14 cellular contexts compared by ENCODE assay signal in the genomic region with DNA sequence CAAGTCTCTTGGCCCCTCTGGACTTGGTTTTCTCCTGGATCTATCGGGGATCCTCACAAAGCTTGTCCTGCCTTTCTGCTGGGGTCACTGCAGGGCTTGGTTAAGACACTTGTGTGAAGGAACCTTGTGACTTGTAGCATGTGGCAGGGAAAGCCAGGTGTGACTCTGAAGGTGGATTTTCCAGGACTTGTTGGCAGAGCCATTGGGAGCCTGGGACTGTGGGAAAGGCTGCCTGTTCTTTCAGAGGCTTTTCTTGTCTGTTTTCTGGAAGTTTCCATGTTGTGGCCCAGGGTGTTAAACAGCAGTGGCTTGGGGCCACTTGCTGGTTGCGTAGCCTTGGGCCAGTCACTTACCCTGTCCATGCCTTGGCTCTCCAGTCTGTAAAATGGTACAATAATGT. TPM values are rescaled to one million over a fixed set of nuclear protein-coding genes. Genes with fewer than 3 reads are reported as not detected.
A peak's percentile ranks its signal among the peaks of the same experiment; 100 is the strongest.
DNase-seq lines count a peak whose midpoint lies in the region; ATAC-seq and TF ChIP-seq lines count a peak whose summit lies in the region.
"Had no signal": no experiment of that assay in that cellular context is flagged by ENCODE, and none has a peak within 500 bp of the region (broad histone marks: within the 10 kb centered on the region; RNA-seq: fewer than 3 reads in every experiment).

No MANE protein-coding gene starts in this region.

- TF ChIP-seq EP300 in stomach (IDR thresholded peaks at IDR 0.05): no peak

- no peak for DNase-seq in caudate nucleus (lab: John Stamatoyannopoulos, UW)
- DNase-seq in stomach: no peak
- no peak for DNase-seq in GM10266 (ENCODE audit: extremely low spot score)
- DNase-seq in NK-92 (lab: John Stamatoyannopoulos, UW; ENCODE audit: unreplicated experiment): no peak
- DNase-seq in GM19238 (ENCODE audit: insufficient read length, low spot score): no peak
- DNase-seq: H9, MG63, NCI-H1092 treated with DMSO at 0.1 percent for 48 hours, NCI-H1694, NCI-H2107, NCI-H345, NCI-H69 had no signal

- no peaks in the 10 kb centered on the region for H3K27me3 ChIP-seq in layer of hippocampus (ENCODE audit: control insufficient read depth, insufficient read depth, low read length)
- H3K27me3 ChIP-seq in stomach: no peaks in the 10 kb centered on the region
- H3K27me3 ChIP-seq: MG63 had no signal

- H3K9me3 ChIP-seq in stomach: no peaks in the 10 kb centered on the region
- H3K9me3 ChIP-seq: MG63 had no signal

- intact Hi-C loops in stomach (cut with DNase I; ENCODE audit: low total_unique reads): no loop called here

- 95 to 100% (median 95%) methylated on average over 2 of the region's 2 CpGs for WGBS in stomach, 5 donors

- no peak overlapping the region for H3K4me3 ChIP-seq in stomach
- H3K4me3 ChIP-seq: MG63 had no signal

- ATAC-seq in GM18502 (IDR thresholded peaks at IDR 0.05; ENCODE audit: poor library complexity, unreplicated experiment): no peak

- peaks cover 51 to 96% (median 86%) of the 10 kb centered on the region in 4 donors for H3K36me3 ChIP-seq in stomach

- H3K27ac ChIP-seq in caudate nucleus (ENCODE audit: low read depth, low read length): peak overlapping the region; percentile 64
- peak overlapping the region; percentile 69 for H3K27ac ChIP-seq in layer of hippocampus (ENCODE audit: low read depth, low read length)
- H3K27ac ChIP-seq in stomach: peak overlapping the region in 4 of 5 donors; percentile 75 to 81 (median 76)

- no peak for TF ChIP-seq CTCF in stomach (IDR thresholded peaks at IDR 0.05)
- TF ChIP-seq CTCF in GM10266 (IDR thresholded peaks at IDR 0.05; ENCODE audit: control insufficient read depth, insufficient read depth, low read depth, missing control alignments): no peak

- no peak for TF ChIP-seq POLR2A in stomach (IDR thresholded peaks at IDR 0.05)

- H3K4me1 ChIP-seq in stomach: peaks cover 31 to 71% (median 47%) of the 10 kb centered on the region in 4 donors

RNA-seq across cellular contexts. Expression of a gene that starts 12.6 kb away (rescaled TPM):
- 10 to 100 TPM; 22.8 to 64.6 (median 46.1) TPM for total RNA-seq in stomach
- 10 to 100 TPM; 16.5 to 20.4 (median 16.6) TPM for polyA plus RNA-seq in stomach

RNA-seq across cellular contexts. Expression of a gene that starts 31.9 kb away (rescaled TPM):
- total RNA-seq in stomach: 10 to 100 TPM in 4 of 5 donors, 1 to 10 TPM in 1; 6.4 to 35.6 (median 17.7) TPM
- polyA plus RNA-seq in stomach: 1 to 10 TPM; 3.4 to 4.1 (median 3.6) TPM

RNA-seq across cellular contexts. Expression of a gene that starts 39.9 kb away (rescaled TPM):
- 1 to 10 TPM; 2.0 to 5.3 (median 3.8) TPM for total RNA-seq in stomach
- 1 to 10 TPM; 4.6 to 5.9 (median 5.5) TPM for polyA plus RNA-seq in stomach
